23 cellular contexts compared by ENCODE assay signal in genomic region chr10:62467509-62467908, GRCh38.
DNase-seq lines count a peak whose midpoint lies in the region; ATAC-seq and TF ChIP-seq lines count a peak whose summit lies in the region.
"Had no signal": no experiment of that assay in that cellular context is flagged by ENCODE, and none has a peak within 500 bp of the region (broad histone marks: within the 10 kb centered on the region; RNA-seq: fewer than 3 reads in every experiment).

No MANE protein-coding gene starts in this region.

- no peak overlapping the region for H3K4me3 ChIP-seq in choroid plexus epithelial cell (ENCODE audit: low read depth, low read length)
- H3K4me3 ChIP-seq: adrenal gland, left ventricle myocardium inferior, SJSA1, upper lobe of right lung had no signal

- TF ChIP-seq CTCF in choroid plexus epithelial cell (conservative IDR thresholded peaks at IDR 0.05; ENCODE audit: low read depth, low read length) = no peak

- ATAC-seq in HG03135 (IDR thresholded peaks at IDR 0.05; ENCODE audit: unreplicated experiment) = no peak
- ATAC-seq: naive thymus-derived CD4-positive, alpha-beta T cell; stimulated activated effector memory CD8-positive, alpha-beta T cell treated with anti-CD3 and anti-CD28 coated beads, Interleukin-12 subunit alpha, Interleukin-12 subunit beta, amount 100 ng/mL, for 72 hours; upper lobe of right lung had no signal

- DNase-seq in EH (ENCODE audit: low read depth) (peak; percentile 46), M059J (ENCODE audit: low read depth) (peak; percentile 12), choroid plexus epithelial cell (ENCODE audit: low read depth) (peak; percentile 5), kidney tubule cell (ENCODE audit: low spot score) (peak; percentile 63), activated gamma-delta T cell treated with Interleukin-2 at 50 U/mL for 16 hours (no peak), NCI-H1436 treated with DMSO at 0.1 percent for 48 hours (lab: John Stamatoyannopoulos, UW) (no peak), globus pallidus (ENCODE audit: low spot score) (no peak)
- DNase-seq: activated gamma-delta T cell; adrenal gland; dermis blood vessel endothelial cell; hippocampal formation; immature natural killer cell; KG1; left ventricle myocardium inferior; naive thymus-derived CD4-positive, alpha-beta T cell; NCI-H2171; NCI-H524 treated with DMSO at 0.1 percent for 48 hours; occipital lobe; small intestine; upper lobe of right lung had no signal

Comparison
In these comparisons a context has a peak if more than half of its experiments do, and no peak if none do; other contexts are left out.
1. DNase-seq: peak in EH (single experiment), M059J (single experiment), choroid plexus epithelial cell (single experiment) and kidney tubule cell (single experiment); none in activated gamma-delta T cell treated with Interleukin-2 at 50 U/mL for 16 hours (single experiment), NCI-H1436 treated with DMSO at 0.1 percent for 48 hours (single experiment) and globus pallidus (single experiment).